ENCODE assay signal across 10 cellular contexts in genomic region chr7:2982831-2983230, GRCh38.
DNase-seq lines count a peak whose midpoint lies in the region; ATAC-seq, FAIRE-seq and TF ChIP-seq lines count a peak whose summit lies in the region.
"Had no signal": no experiment of that assay in that cellular context is flagged by ENCODE, and none has a peak within 500 bp of the region (broad histone marks: within the 10 kb centered on the region; RNA-seq: fewer than 3 reads in every experiment).

No MANE protein-coding gene starts in this region.

- no peak overlapping the region for H3K27ac ChIP-seq in GM12878 (ENCODE audit: control insufficient read depth, insufficient read depth)

- H3K4me3 ChIP-seq in GM12878: no peak overlapping the region
- H3K4me3 ChIP-seq: MG63 had no signal

- peaks cover 37% of the 10 kb centered on the region for H3K4me1 ChIP-seq in GM12878 (ENCODE audit: control insufficient read depth, insufficient read depth, low read length)

- POLR2A ChIA-PET in GM12878 (lab: Charles Lee): no interaction called here

- RAD21 ChIA-PET in GM12878 (lab: Charles Lee; ENCODE audit: unreplicated experiment): interaction anchor here (1.2 kb wide), 1 partner anchor 89 kb away, joined by 3 read pairs; no protein-coding TSS in a partner anchor

- peak; percentile 42 to 46 for DNase-seq in activated CD8-positive, alpha-beta memory T cell treated with anti-CD3 and anti-CD28 coated beads for 4 hours (ENCODE audit: low read depth in 2 of 2)
- DNase-seq in GM12878 (ENCODE audit: low read depth, low spot score) (no peak), NCI-H748 treated with DMSO at 0.1 percent for 48 hours (lab: John Stamatoyannopoulos, UW) (no peak), NCI-H345 (lab: John Stamatoyannopoulos, UW) (no peak), EL (no peak)
- peak; percentile 50 for DNase-seq in stimulated activated CD8-positive, alpha-beta memory T cell treated with anti-CD3 and anti-CD28 coated beads, Interleukin-12 subunit alpha, Interleukin-12 subunit beta, amount 100 ng/mL, for 4 hours (ENCODE audit: low read depth)
- DNase-seq: MG63 had no signal

- no peak for TF ChIP-seq RAD21 in GM12878 (IDR thresholded peaks at IDR 0.05; ENCODE audit: insufficient read depth, low read depth, low read length)

- H3K27me3 ChIP-seq in GM12878 (replicated peaks in 1 of 2; ENCODE audit: control insufficient read depth in 2 of 2, insufficient read depth in 2 of 2, low read length in 1 of 2): no peaks in the 10 kb centered on the region
- H3K27me3 ChIP-seq: MG63 had no signal

- 90% methylated on average over 7 of the region's 7 CpGs for WGBS in GM12878 (ENCODE audit: insufficient coverage, insufficient replicate concordance, low lambda C conversion rate, missing lambda C conversion rate)

- H3K36me3 Mint-ChIP-seq in IgD-negative memory B cell: peaks cover 12% of the 10 kb centered on the region

- no peak overlapping the region for H3K9ac ChIP-seq in GM12878 (ENCODE audit: control insufficient read depth, insufficient read depth, low read length)

- H3K9me3 Mint-ChIP-seq in IgD-negative memory B cell: peaks cover 0 to 3% (median 0%) of the 10 kb centered on the region in 3 donors

- H3K36me3 ChIP-seq in GM12878 (ENCODE audit: control insufficient read depth in 2 of 2, insufficient read depth in 2 of 2, low read length in 1 of 2): peaks cover 2 to 8% of the 10 kb centered on the region in 2 experiments; a peak in 3 of 4 replicates
- H3K36me3 ChIP-seq: MG63 had no signal

- CTCF ChIA-PET in GM12878 (lab: Yijun Ruan, JAX): no interaction called here

- peaks cover 46 to 69% (median 57%) of the 10 kb centered on the region in 3 donors for H3K4me1 Mint-ChIP-seq in IgD-negative memory B cell

- SMC1A ChIA-PET in GM12878 (lab: Charles Lee; ENCODE audit: uncharacterized antibody, unreplicated experiment): interaction anchor here (1.5 kb wide), 1 partner anchor 84 kb away, joined by 3 read pairs; no protein-coding TSS in a partner anchor

- no peak for ATAC-seq in GM12878
- no peak for ATAC-seq in HG03025 (IDR thresholded peaks at IDR 0.05; ENCODE audit: low FRiP score, unreplicated experiment)

- H3K27ac Mint-ChIP-seq in IgD-negative memory B cell: peak overlapping the region; percentile 89 to 95 (median 90)

- H2AFZ ChIP-seq in GM12878 (ENCODE audit: control insufficient read depth, low read depth, low read length): no peak overlapping the region

- H3K27me3 Mint-ChIP-seq in IgD-negative memory B cell: no peaks in the 10 kb centered on the region

- TF ChIP-seq CTCF in GM12878 (IDR thresholded peaks at IDR 0.05 in 2 of 3, conservative IDR thresholded peaks at IDR 0.05 in 1 of 3; ENCODE audit: control insufficient read depth in 2 of 3, extremely low read depth in 1 of 3, insufficient read depth in 1 of 3, low read depth in 3 of 3, low read length in 3 of 3): no peak

- intact Hi-C loops in GM12878 (cut with micrococcal nuclease; ENCODE audit: unreplicated experiment): no loop called here

- H3K4me3 Mint-ChIP-seq in IgD-negative memory B cell: peak overlapping the region in 3 of 4 donors; percentile 35 to 88 (median 75)

- no peak for FAIRE-seq in GM12878 (lab: Jason Lieb, UNC)
- FAIRE-seq: endothelial cell of umbilical vein had no signal

- H4K20me1 ChIP-seq in GM12878 (ENCODE audit: control insufficient read depth, insufficient read depth): no peaks in the 10 kb centered on the region

- in situ Hi-C loops in GM12878 (cut with MboI): no loop called here

- BruUV-seq in GM12878 (replicated peaks; lab: Mats Ljungman, UMichigan): no TSS peak

- TF ChIP-seq EP300 in GM12878 (IDR thresholded peaks at IDR 0.05; ENCODE audit: borderline replicate concordance in 1 of 2, control insufficient read depth in 1 of 2, low read depth in 2 of 2, low read length in 2 of 2): no peak

- TF ChIP-seq POLR2A in GM12878 (IDR thresholded peaks at IDR 0.05; ENCODE audit: low read depth, low read length): no peak

- H3K79me2 ChIP-seq in GM12878 (ENCODE audit: control insufficient read depth, insufficient read depth, low read length): peaks cover 9% of the 10 kb centered on the region

- no peaks in the 10 kb centered on the region; the same call in 2 of the 3 replicates for H3K9me3 ChIP-seq in GM12878 (replicated peaks; ENCODE audit: control insufficient read depth, insufficient read depth, low read length)
- H3K9me3 ChIP-seq: MG63 had no signal

- no peak overlapping the region for H3K4me2 ChIP-seq in GM12878 (ENCODE audit: control insufficient read depth, insufficient read depth)

TF ChIP-seq in GM12878, 131 proteins besides CTCF, POLR2A, EP300 and RAD21:
- TF ChIP-seq TCF7 (IDR thresholded peaks at IDR 0.05; ENCODE audit: borderline replicate concordance) (no peak), GABPA (IDR thresholded peaks at IDR 0.05; ENCODE audit: low read depth) (peak; percentile 59; the same call in 1 of the 2 replicates)

Comparison
In these comparisons a context has a peak if more than half of its experiments do, and no peak if none do; other contexts are left out.
1. DNase-seq: peak in activated CD8-positive, alpha-beta memory T cell treated with anti-CD3 and anti-CD28 coated beads for 4 hours (2 of 2) and stimulated activated CD8-positive, alpha-beta memory T cell treated with anti-CD3 and anti-CD28 coated beads, Interleukin-12 subunit alpha, Interleukin-12 subunit beta, amount 100 ng/mL, for 4 hours (single experiment); none in GM12878 (single experiment), NCI-H748 treated with DMSO at 0.1 percent for 48 hours (single experiment), NCI-H345 (single experiment) and EL (single experiment).